In genomic region chr12:99380701-99381100, GRCh38 we compare ENCODE assay signal across 23 cellular contexts.
DNase-seq lines count a peak whose midpoint lies in the region; ATAC-seq and TF ChIP-seq lines count a peak whose summit lies in the region.
"Had no signal": no experiment of that assay in that cellular context is flagged by ENCODE, and none has a peak within 500 bp of the region (broad histone marks: within the 10 kb centered on the region; RNA-seq: fewer than 3 reads in every experiment).

No MANE protein-coding gene starts in this region.

- H3K4me3 Mint-ChIP-seq in CD4-positive, CD25-positive, alpha-beta regulatory T cell = no peak overlapping the region
- H3K4me3 Mint-ChIP-seq: B cell; CD4-positive, alpha-beta memory T cell; CD8-positive, alpha-beta memory T cell had no signal

- no peak for ATAC-seq in CD4-positive, CD25-positive, alpha-beta regulatory T cell (ENCODE audit: low read depth in 2 of 2)
- ATAC-seq: GM12878 had no signal

- WGBS in ovary, 3 donors = 84 to 96% (median 92%) methylated on average over 1 of the region's 1 CpG

- TF ChIP-seq EP300 in ovary (IDR thresholded peaks at IDR 0.05) = no peak

- peaks cover 87% of the 10 kb centered on the region for H3K36me3 ChIP-seq in BLaER1
- H3K36me3 ChIP-seq in CD4-positive, CD25-positive, alpha-beta regulatory T cell (ENCODE audit: control insufficient read depth, insufficient read depth, low read length) = no peaks in the 10 kb centered on the region
- H3K36me3 ChIP-seq in OCI-LY3 (replicated peaks; ENCODE audit: low read depth, low read length) = peaks cover 8% of the 10 kb centered on the region
- no peaks in the 10 kb centered on the region for H3K36me3 ChIP-seq in SK-N-MC (ENCODE audit: insufficient read depth, low read length)
- no peaks in the 10 kb centered on the region for H3K36me3 ChIP-seq in colonic mucosa
- H3K36me3 ChIP-seq in ovary = no peaks in the 10 kb centered on the region

- intact Hi-C loops in colonic mucosa (cut with DNase I) (no loop called here), ovary (cut with DNase I) (no loop called here)

- H3K9me3 ChIP-seq in BLaER1 (no peaks in the 10 kb centered on the region), OCI-LY3 (ENCODE audit: insufficient read depth, low read length) (no peaks in the 10 kb centered on the region; the same call in 1 of the 2 replicates), SK-N-MC (ENCODE audit: low read depth, low read length) (no peaks in the 10 kb centered on the region), colonic mucosa (no peaks in the 10 kb centered on the region), ovary (no peaks in the 10 kb centered on the region)
- no peaks in the 10 kb centered on the region for H3K9me3 ChIP-seq in CD4-positive, CD25-positive, alpha-beta regulatory T cell (ENCODE audit: control insufficient read depth in 2 of 2, low read length in 2 of 2)

- no peak overlapping the region for H3K9ac ChIP-seq in BLaER1
- H3K9ac ChIP-seq in OCI-LY3 (ENCODE audit: low read length) = no peak overlapping the region
- H3K9ac ChIP-seq in SK-N-MC (ENCODE audit: insufficient read length) = no peak overlapping the region
- no peak overlapping the region for H3K9ac ChIP-seq in colonic mucosa (ENCODE audit: low read depth in 2 of 2, low read length in 2 of 2)

- no peaks in the 10 kb centered on the region for H3K36me3 Mint-ChIP-seq in CD4-positive, CD25-positive, alpha-beta regulatory T cell
- H3K36me3 Mint-ChIP-seq: CD4-positive, alpha-beta memory T cell; CD8-positive, alpha-beta memory T cell had no signal

- H2AFZ ChIP-seq in OCI-LY3 (ENCODE audit: low read depth, low read length) = no peak overlapping the region

- H3K79me2 ChIP-seq in OCI-LY3 (ENCODE audit: low read length) = no peaks in the 10 kb centered on the region

- H3K4me3 ChIP-seq in BLaER1 = no peak overlapping the region
- no peak overlapping the region for H3K4me3 ChIP-seq in CD4-positive, CD25-positive, alpha-beta regulatory T cell (ENCODE audit: low read depth, low read length)
- no peak overlapping the region for H3K4me3 ChIP-seq in OCI-LY3 (ENCODE audit: low read length)
- H3K4me3 ChIP-seq in SK-N-MC = peak overlapping the region; percentile 53
- no peak overlapping the region for H3K4me3 ChIP-seq in colonic mucosa
- no peak overlapping the region for H3K4me3 ChIP-seq in ovary
- H3K4me3 ChIP-seq: GM12878 had no signal

- no peaks in the 10 kb centered on the region for H3K27me3 Mint-ChIP-seq in CD4-positive, CD25-positive, alpha-beta regulatory T cell
- H3K27me3 Mint-ChIP-seq: B cell; CD4-positive, alpha-beta memory T cell; CD8-positive, alpha-beta memory T cell had no signal

- H3K27ac Mint-ChIP-seq in CD4-positive, CD25-positive, alpha-beta regulatory T cell = peak overlapping the region in 2 of 3 donors; percentile 30 to 61
- H3K27ac Mint-ChIP-seq: B cell; CD8-positive, alpha-beta memory T cell had no signal

- peaks cover 13% of the 10 kb centered on the region for H3K4me1 ChIP-seq in BLaER1
- H3K4me1 ChIP-seq in CD4-positive, CD25-positive, alpha-beta regulatory T cell (ENCODE audit: control insufficient read depth, insufficient read depth, low read length, poor library complexity, severe bottlenecking) = peaks cover 3% of the 10 kb centered on the region
- peaks cover 54% of the 10 kb centered on the region for H3K4me1 ChIP-seq in OCI-LY3 (ENCODE audit: low read length)
- no peaks in the 10 kb centered on the region for H3K4me1 ChIP-seq in colonic mucosa
- H3K4me1 ChIP-seq in ovary (ENCODE audit: insufficient read depth) = no peaks in the 10 kb centered on the region

- no peaks in the 10 kb centered on the region for H4K20me1 ChIP-seq in BLaER1
- no peaks in the 10 kb centered on the region for H4K20me1 ChIP-seq in OCI-LY3 (ENCODE audit: insufficient read depth, low read length)

- TF ChIP-seq CTCF in OCI-LY3 (IDR thresholded peaks at IDR 0.05; ENCODE audit: low read depth, low read length) = no peak
- no peak for TF ChIP-seq CTCF in RWPE1 (conservative IDR thresholded peaks at IDR 0.05; ENCODE audit: low read depth)
- TF ChIP-seq CTCF in colonic mucosa (IDR thresholded peaks at IDR 0.05) = no peak
- TF ChIP-seq CTCF in ovary (IDR thresholded peaks at IDR 0.05) = no peak

- H3K27ac ChIP-seq in BLaER1 (no peak overlapping the region), OCI-LY3 (ENCODE audit: low read length) (peak overlapping the region; percentile 98), SK-N-MC (peak overlapping the region; percentile 90), RWPE1 (no peak overlapping the region), colonic mucosa (no peak overlapping the region), ovary (no peak overlapping the region)
- no peak overlapping the region for H3K27ac ChIP-seq in CD4-positive, CD25-positive, alpha-beta regulatory T cell (ENCODE audit: insufficient read depth, low read length, poor library complexity, severe bottlenecking)
- H3K27ac ChIP-seq: C4-2B had no signal

- peaks cover 0 to 3% (median 0%) of the 10 kb centered on the region in 7 donors for H3K9me3 Mint-ChIP-seq in CD4-positive, CD25-positive, alpha-beta regulatory T cell

- peaks cover 0 to 9% (median 6%) of the 10 kb centered on the region in 4 donors for H3K4me1 Mint-ChIP-seq in CD4-positive, CD25-positive, alpha-beta regulatory T cell
- H3K4me1 Mint-ChIP-seq: B cell; CD4-positive, alpha-beta memory T cell; CD8-positive, alpha-beta memory T cell had no signal

- H3K27me3 ChIP-seq in BLaER1 (no peaks in the 10 kb centered on the region), OCI-LY3 (ENCODE audit: low read depth, low read length) (no peaks in the 10 kb centered on the region), colonic mucosa (no peaks in the 10 kb centered on the region), ovary (no peaks in the 10 kb centered on the region)
- no peaks in the 10 kb centered on the region for H3K27me3 ChIP-seq in CD4-positive, CD25-positive, alpha-beta regulatory T cell (ENCODE audit: control insufficient read depth, insufficient read depth, low read length)

- H3K4me2 ChIP-seq in BLaER1 = peak overlapping the region; percentile 30
- no peak overlapping the region for H3K4me2 ChIP-seq in OCI-LY3 (ENCODE audit: low read length)

- CTCF ChIA-PET in RWPE1 (lab: Yijun Ruan, JAX) = no interaction called here

- TF ChIP-seq POLR2A in ovary (IDR thresholded peaks at IDR 0.05) = no peak

- DNase-seq in CD4-positive, CD25-positive, alpha-beta regulatory T cell = no peak
- peak; percentile 75 for DNase-seq in SK-N-MC (ENCODE audit: low read depth, low spot score)
- DNase-seq in RWPE1 (ENCODE audit: low spot score) = no peak
- no peak for DNase-seq in epidermal melanocyte (ENCODE audit: insufficient read length, low spot score)
- DNase-seq in colonic mucosa = no peak
- no peak for DNase-seq in ovary
- DNase-seq: 8988T; AML-193; CD4-positive, alpha-beta memory T cell; CD8-positive, alpha-beta memory T cell; COR-L47; DMS 273 treated with DMSO at 0.1 percent for 48 hours; DMS153; DMS53; DMS79; DND-41; EL; GDM1 had no signal

- POLR2A ChIA-PET in RWPE1 (lab: Yijun Ruan, JAX; ENCODE audit: low non-redundant PET) = no interaction called here

Comparison
In these comparisons a context has a peak if more than half of its experiments do, and no peak if none do; other contexts are left out.
1. H3K27ac ChIP-seq: peak in OCI-LY3 (single experiment) and SK-N-MC (single experiment); none in BLaER1 (single experiment), CD4-positive, CD25-positive, alpha-beta regulatory T cell (single experiment), RWPE1 (single experiment), colonic mucosa (single experiment) and ovary (0 of 2).